15 cellular contexts compared by ENCODE assay signal in the genomic region with DNA sequence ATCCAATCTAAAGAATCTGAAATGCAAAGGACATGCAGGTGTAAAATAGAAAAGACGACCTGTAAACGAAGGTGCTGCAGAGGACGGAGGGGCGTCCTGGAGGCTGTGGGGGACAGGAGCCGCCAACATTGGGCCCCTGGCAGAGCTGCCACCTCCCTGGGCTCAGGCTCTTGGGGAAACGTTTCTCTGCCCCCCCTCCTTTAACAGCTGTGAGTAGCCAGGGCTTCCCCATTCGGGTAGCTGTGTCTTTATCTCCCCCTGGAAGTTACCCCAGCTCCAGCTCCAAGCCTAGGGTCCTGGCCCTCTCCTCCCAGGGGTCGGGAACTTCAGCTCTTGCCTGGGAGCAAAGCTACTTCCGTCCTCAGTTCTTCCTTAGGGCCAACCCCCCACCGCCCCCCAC. TPM values are rescaled to one million over a fixed set of nuclear protein-coding genes. Genes with fewer than 3 reads are reported as not detected.
DNase-seq lines count a peak whose midpoint lies in the region; ATAC-seq and TF ChIP-seq lines count a peak whose summit lies in the region.
"Had no signal": no experiment of that assay in that cellular context is flagged by ENCODE, and none has a peak within 500 bp of the region (broad histone marks: within the 10 kb centered on the region; RNA-seq: fewer than 3 reads in every experiment).

No MANE protein-coding gene starts in this region.

- no peak overlapping the region for H2BK12ac ChIP-seq in trophoblast cell (ENCODE audit: low read length)

- peaks cover 13% of the 10 kb centered on the region for H3K27me3 Mint-ChIP-seq in activated B cell treated with CpG ODN at 0.5 μM for 24 hours
- peaks cover 0 to 12% of the 10 kb centered on the region in 2 donors for H3K27me3 Mint-ChIP-seq in natural killer cell treated with Interleukin-12 subunit alpha and Interleukin-12 subunit beta and Interleukin-15 and Interleukin-18, amount 100 ng/mL, for 72 hours

- no peak overlapping the region for H3K14ac ChIP-seq in trophoblast cell (ENCODE audit: low read length)

- no peak overlapping the region for H3K23ac ChIP-seq in trophoblast cell (ENCODE audit: low read length)

- TF ChIP-seq CTCF in A673 (conservative IDR thresholded peaks at IDR 0.05; ENCODE audit: low read depth, low read length) (no peak), activated B cell treated with CpG ODN at 0.5 μM for 24 hours (IDR thresholded peaks at IDR 0.05) (no peak)

- H3K27ac Mint-ChIP-seq in activated B cell treated with CpG ODN at 0.5 μM for 24 hours = no peak overlapping the region
- no peak overlapping the region for H3K27ac Mint-ChIP-seq in natural killer cell treated with Interleukin-12 subunit alpha and Interleukin-12 subunit beta and Interleukin-15 and Interleukin-18, amount 100 ng/mL, for 72 hours

- H3K9ac ChIP-seq in BLaER1 = no peak overlapping the region
- no peak overlapping the region for H3K9ac ChIP-seq in trophoblast cell (ENCODE audit: low read length)

- no peak overlapping the region for H2AFZ ChIP-seq in trophoblast cell (ENCODE audit: insufficient read depth, low read length, poor library complexity)

- H2BK120ac ChIP-seq in trophoblast cell (ENCODE audit: insufficient read depth, low read length, poor library complexity) = no peak overlapping the region

- H3K36me3 Mint-ChIP-seq in activated B cell treated with CpG ODN at 0.5 μM for 24 hours (ENCODE audit: low read depth) = no peaks in the 10 kb centered on the region
- no peaks in the 10 kb centered on the region for H3K36me3 Mint-ChIP-seq in natural killer cell treated with Interleukin-12 subunit alpha and Interleukin-12 subunit beta and Interleukin-15 and Interleukin-18, amount 100 ng/mL, for 72 hours

- H3K18ac ChIP-seq in trophoblast cell (ENCODE audit: low read length) = no peak overlapping the region

- no peak overlapping the region for H2AK5ac ChIP-seq in trophoblast cell (ENCODE audit: low read length)

- H4K8ac ChIP-seq in trophoblast cell (ENCODE audit: low read depth, low read length) = no peak overlapping the region

- H3K4me2 ChIP-seq in BLaER1 (peak overlapping the region; percentile 91), trophoblast cell (ENCODE audit: low read length) (no peak overlapping the region)

- H4K20me1 ChIP-seq in BLaER1 = no peaks in the 10 kb centered on the region

- POLR2A ChIA-PET in A673 (lab: Charles Lee; ENCODE audit: low non-redundant PET) (no interaction called here), activated B cell treated with CpG ODN at 0.5 μM for 24 hours (lab: Charles Lee) (interaction anchor here (0.7 to 1.1 kb wide), 10 partner anchors 16 to 1658 kb away, joined by 3 to 13 read pairs (median 4); a partner anchor contains a TSS)

- no peak overlapping the region for H4K91ac ChIP-seq in trophoblast cell (ENCODE audit: low read depth, low read length)

- no peak overlapping the region for H2BK5ac ChIP-seq in trophoblast cell (ENCODE audit: low read depth, low read length, poor library complexity)

- H3K9me3 ChIP-seq in A673 (ENCODE audit: low read depth, low read length, poor library complexity, severe bottlenecking) (no peaks in the 10 kb centered on the region), BLaER1 (no peaks in the 10 kb centered on the region), trophoblast cell (ENCODE audit: insufficient read depth, low read depth, low read length) (peaks cover 6% of the 10 kb centered on the region)

- intact Hi-C loops in A673 (cut with micrococcal nuclease; ENCODE audit: unreplicated experiment) (loop anchor here (10.0 kb wide), 1 partner anchor 212 kb away; no protein-coding TSS in a partner anchor), activated B cell treated with CpG ODN at 0.5 μM for 24 hours (cut with micrococcal nuclease) (loop anchor here (5.0 to 10.0 kb wide), 4 partner anchors 120 to 868 kb away; no protein-coding TSS in a partner anchor)

- H3K27me3 ChIP-seq in A673 (replicated peaks; ENCODE audit: insufficient read depth, low read depth, low read length, poor library complexity) (peaks cover 13% of the 10 kb centered on the region), BLaER1 (peaks cover 23% of the 10 kb centered on the region), trophoblast cell (ENCODE audit: insufficient read depth, low read length) (peaks cover 46% of the 10 kb centered on the region)

- CTCF ChIA-PET in A673 (lab: Charles Lee) = interaction anchor here (4.1 kb wide), 1 partner anchor 60 kb away, joined by 18 read pairs; no protein-coding TSS in a partner anchor
- CTCF ChIA-PET in activated B cell treated with CpG ODN at 0.5 μM for 24 hours (lab: Charles Lee) = interaction anchor here (1.0 to 1.2 kb wide), 2 partner anchors 60 to 425 kb away, joined by 4 to 5 read pairs; no protein-coding TSS in a partner anchor

- no peak for DNase-seq in A673 (ENCODE audit: low spot score)
- no peak for DNase-seq in activated B cell treated with CpG ODN at 0.5 μM for 24 hours
- DNase-seq in natural killer cell treated with Interleukin-12 subunit alpha and Interleukin-12 subunit beta and Interleukin-15 and Interleukin-18, amount 100 ng/mL, for 72 hours (ENCODE audit: low spot score) = no peak
- DNase-seq in trophoblast cell = no peak
- no peak for DNase-seq in DMS53 (lab: John Stamatoyannopoulos, UW)
- DNase-seq in DMS153 treated with DMSO at 0.1 percent for 48 hours (lab: John Stamatoyannopoulos, UW; ENCODE audit: unreplicated experiment) = no peak
- DNase-seq: activated naive CD4-positive, alpha-beta T cell treated with Interleukin-2 at 50 U/mL for 16 hours; GOT3; NCI-H187; NCI-H510A; SHP77 treated with DMSO at 0.1 percent for 48 hours had no signal

- no peaks in the 10 kb centered on the region for H3K79me2 ChIP-seq in trophoblast cell (ENCODE audit: control insufficient read depth, insufficient read depth, low read length, poor library complexity)

- no peak overlapping the region for H4K12ac ChIP-seq in trophoblast cell (ENCODE audit: low read depth, low read length)

- peak overlapping the region; percentile 29 for H3K4me3 Mint-ChIP-seq in activated B cell treated with CpG ODN at 0.5 μM for 24 hours
- H3K4me3 Mint-ChIP-seq in natural killer cell treated with Interleukin-12 subunit alpha and Interleukin-12 subunit beta and Interleukin-15 and Interleukin-18, amount 100 ng/mL, for 72 hours = peak overlapping the region; percentile 59

- no peaks in the 10 kb centered on the region for H3K36me3 ChIP-seq in A673 (ENCODE audit: insufficient read depth, low read length, poor library complexity, severe bottlenecking)
- H3K36me3 ChIP-seq in BLaER1 = no peaks in the 10 kb centered on the region
- H3K36me3 ChIP-seq in trophoblast cell (ENCODE audit: control insufficient read depth in 1 of 2, insufficient read depth in 2 of 2, low read length in 2 of 2) = no peaks in the 10 kb centered on the region

- H3K4ac ChIP-seq in trophoblast cell (ENCODE audit: low read depth, low read length) = no peak overlapping the region

- H3K4me3 ChIP-seq in A673 (ENCODE audit: low read depth, low read length, poor library complexity, severe bottlenecking) (peak overlapping the region; percentile 66), BLaER1 (no peak overlapping the region), trophoblast cell (ENCODE audit: low read depth, low read length) (no peak overlapping the region)
- H3K4me3 ChIP-seq: cardiac muscle cell had no signal

- H3K79me1 ChIP-seq in trophoblast cell (ENCODE audit: low read length) = no peaks in the 10 kb centered on the region

- no peaks in the 10 kb centered on the region for H3K9me3 Mint-ChIP-seq in activated B cell treated with CpG ODN at 0.5 μM for 24 hours
- no peaks in the 10 kb centered on the region for H3K9me3 Mint-ChIP-seq in natural killer cell treated with Interleukin-12 subunit alpha and Interleukin-12 subunit beta and Interleukin-15 and Interleukin-18, amount 100 ng/mL, for 72 hours

- H3K4me1 ChIP-seq in A673 (ENCODE audit: insufficient read depth, low read length, poor library complexity, severe bottlenecking) (no peaks in the 10 kb centered on the region), BLaER1 (peaks cover 22% of the 10 kb centered on the region; the same call in 1 of the 2 replicates), trophoblast cell (ENCODE audit: control insufficient read depth in 1 of 2, insufficient read depth in 2 of 2, low read length in 2 of 2) (peaks cover 2 to 4% of the 10 kb centered on the region in 2 experiments)

- WGBS in trophoblast cell (ENCODE audit: extremely low coverage, insufficient coverage, insufficient read length) = no CpG with 5 or more reads among the region's 10 CpGs

- H3K4me1 Mint-ChIP-seq in activated B cell treated with CpG ODN at 0.5 μM for 24 hours = peaks cover 17% of the 10 kb centered on the region
- peaks cover 15 to 19% of the 10 kb centered on the region in 2 donors for H3K4me1 Mint-ChIP-seq in natural killer cell treated with Interleukin-12 subunit alpha and Interleukin-12 subunit beta and Interleukin-15 and Interleukin-18, amount 100 ng/mL, for 72 hours (ENCODE audit: low read depth in 2 of 2)

- no peak overlapping the region for H3K27ac ChIP-seq in A673 (ENCODE audit: low read depth, low read length, poor library complexity, severe bottlenecking)
- H3K27ac ChIP-seq in BLaER1 = no peak overlapping the region
- H3K27ac ChIP-seq in trophoblast cell (ENCODE audit: low read depth, low read length) = no peak overlapping the region
- H3K27ac ChIP-seq: C4-2B, cardiac muscle cell had no signal

- no TSS peak for BruUV-seq in A673 (replicated peaks; lab: Mats Ljungman, UMichigan)

- ATAC-seq in activated B cell treated with CpG ODN at 0.5 μM for 24 hours (ENCODE audit: low read depth) = no peak
- no peak for ATAC-seq in natural killer cell treated with Interleukin-12 subunit alpha and Interleukin-12 subunit beta and Interleukin-15 and Interleukin-18, amount 100 ng/mL, for 72 hours

RNA-seq across cellular contexts. Expression of a gene that starts 51.5 kb away (rescaled TPM):
- total RNA-seq in A673 (2021) = 0.26 and 0.70 TPM in 2 replicates
- not detected in 2 replicates for total RNA-seq in activated B cell treated with CpG ODN at 0.5 μM for 24 hours
- total RNA-seq in natural killer cell treated with Interleukin-12 subunit alpha and Interleukin-12 subunit beta and Interleukin-15 and Interleukin-18, amount 100 ng/mL, for 72 hours = not detected
- 0.37 and 0.38 TPM in 2 replicates for polyA plus RNA-seq in trophoblast cell (2013)
- total RNA-seq: HT-29 had no signal
